In genomic region chr20:43844778-43845614, GRCh38 we compare ENCODE assay signal across 8 cellular contexts.
DNase-seq lines count a peak whose midpoint lies in the region; FAIRE-seq and TF ChIP-seq lines count a peak whose summit lies in the region.

No MANE protein-coding gene starts in this region.

- CTCF ChIA-PET in HEK293T (lab: Yijun Ruan, JAX) = interaction anchor here (0.6 to 1.1 kb wide), 2 partner anchors 159 to 236 kb away, joined by 3 read pairs; no protein-coding TSS in a partner anchor

- H3K9me3 ChIP-seq in adipocyte (ENCODE audit: control insufficient read depth, low read length) = no peaks in the 10 kb centered on the region
- H3K9me3 ChIP-seq in keratinocyte (ENCODE audit: control insufficient read depth, low read depth, low read length) = no peaks in the 10 kb centered on the region

- H2AFZ ChIP-seq in keratinocyte (ENCODE audit: control insufficient read depth, low read length) = no peak overlapping the region

- no peaks in the 10 kb centered on the region for H3K79me2 ChIP-seq in keratinocyte (ENCODE audit: control insufficient read depth, insufficient read depth, low read length)

- POLR2A ChIA-PET in HEK293T (lab: Yijun Ruan, JAX) = no interaction called here

- H3K4me3 ChIP-seq in adipocyte (ENCODE audit: low read length) (no peak overlapping the region), keratinocyte (ENCODE audit: control insufficient read depth in 2 of 3, extremely low read depth in 1 of 3, insufficient read depth in 2 of 3, low read depth in 1 of 3, low read length in 3 of 3) (no peak overlapping the region)

- H4K20me1 ChIP-seq in keratinocyte (ENCODE audit: control insufficient read depth, extremely low read depth, insufficient read depth, low read length) = no peaks in the 10 kb centered on the region

- H3K4me1 ChIP-seq in adipocyte (ENCODE audit: control insufficient read depth, insufficient read depth, low read length) (peaks cover 14% of the 10 kb centered on the region), keratinocyte (ENCODE audit: control insufficient read depth, extremely low read depth, insufficient read depth, low read length) (peaks cover 11% of the 10 kb centered on the region)

- H3K9me1 ChIP-seq in keratinocyte (ENCODE audit: control insufficient read depth, extremely low read depth, insufficient read depth, low read length) = no peaks in the 10 kb centered on the region

- TF ChIP-seq CTCF in keratinocyte (optimal IDR thresholded peaks at IDR 0.05 in 1 of 3, IDR thresholded peaks at IDR 0.05 in 1 of 3, conservative IDR thresholded peaks at IDR 0.05 in 1 of 3; ENCODE audit: extremely low read depth in 1 of 3, insufficient read depth in 2 of 3, low read length in 3 of 3) = peak in 1 of 3 experiments; percentile 48

- H3K36me3 ChIP-seq in adipocyte (ENCODE audit: control insufficient read depth, insufficient read depth, low read length, severe bottlenecking) (no peaks in the 10 kb centered on the region), keratinocyte (ENCODE audit: control insufficient read depth in 2 of 2, extremely low read depth in 1 of 2, insufficient read depth in 2 of 2, low read length in 2 of 2) (no peaks in the 10 kb centered on the region)

- peak; percentile 61 for FAIRE-seq in keratinocyte (lab: Jason Lieb, UNC)

- no peak overlapping the region for H3K4me2 ChIP-seq in keratinocyte (ENCODE audit: control insufficient read depth, extremely low read depth, insufficient read depth, low read depth, low read length)

- H3K27me3 ChIP-seq in adipocyte (replicated peaks; ENCODE audit: control insufficient read depth, insufficient read depth, low read length) (no peaks in the 10 kb centered on the region), keratinocyte (ENCODE audit: control insufficient read depth, extremely low read depth, insufficient read depth, low read length) (no peaks in the 10 kb centered on the region)

- no peak overlapping the region for H3K9ac ChIP-seq in adipocyte (ENCODE audit: low read length)
- no peak overlapping the region for H3K9ac ChIP-seq in keratinocyte (ENCODE audit: control insufficient read depth, extremely low read depth, insufficient read depth, low read length)

- DNase-seq in AG08395 (ENCODE audit: low spot score) (peak; percentile 96), HS-5 (ENCODE audit: low read depth) (peak; percentile 74), adipocyte (ENCODE audit: low read depth) (peak; percentile 81), keratinocyte (ENCODE audit: low read depth, low spot score) (peak; percentile 13), HEK293T (ENCODE audit: extremely low spot score) (no peak), NCI-H2081 treated with DMSO at 0.1 percent for 48 hours (lab: John Stamatoyannopoulos, UW) (no peak), activated gamma-delta T cell (lab: John Stamatoyannopoulos, UW) (no peak), NCI-H2081 (lab: John Stamatoyannopoulos, UW) (no peak)

- dilution Hi-C loops in keratinocyte (cut with MboI; ENCODE audit: extremely low pct_ligation_motif_present, low sequenced_read_pairs) = no loop called here

- no peak overlapping the region for H3K27ac ChIP-seq in keratinocyte (ENCODE audit: control insufficient read depth, insufficient read depth, low read length)

TF ChIP-seq in HEK293T, 16 proteins besides CTCF, POLR2A, EP300 and RAD21:
- TF ChIP-seq SUZ12 (IDR thresholded peaks at IDR 0.05) = no peak
- TF ChIP-seq ELF4 (IDR thresholded peaks at IDR 0.05) = no peak
- no peak for TF ChIP-seq TARDBP (IDR thresholded peaks at IDR 0.05)
- no peak for TF ChIP-seq FOXK2 (IDR thresholded peaks at IDR 0.05)
- no peak for TF ChIP-seq LEF1 (IDR thresholded peaks at IDR 0.05; ENCODE audit: borderline replicate concordance)
- no peak for TF ChIP-seq SP1 (IDR thresholded peaks at IDR 0.05)
- TF ChIP-seq CTBP1 (IDR thresholded peaks at IDR 0.05; ENCODE audit: borderline replicate concordance) = no peak
- TF ChIP-seq ZNF384 (IDR thresholded peaks at IDR 0.05) = no peak
- no peak for TF ChIP-seq L3MBTL2 (conservative IDR thresholded peaks at IDR 0.05)
- no peak for TF ChIP-seq FOXA1 (IDR thresholded peaks at IDR 0.05)
- no peak for TF ChIP-seq PKNOX1 (IDR thresholded peaks at IDR 0.05)
- TF ChIP-seq NFRKB (IDR thresholded peaks at IDR 0.05) = no peak
- TF ChIP-seq FOXM1 (IDR thresholded peaks at IDR 0.05; ENCODE audit: borderline replicate concordance) = no peak
- TF ChIP-seq HDGF (IDR thresholded peaks at IDR 0.05; ENCODE audit: borderline replicate concordance) = no peak
- TF ChIP-seq ARNT (IDR thresholded peaks at IDR 0.05) = no peak
- TF ChIP-seq BHLHE40 (IDR thresholded peaks at IDR 0.05; ENCODE audit: borderline replicate concordance) = no peak

Comparison
In these comparisons a context has a peak if more than half of its experiments do, and no peak if none do; other contexts are left out.
1. DNase-seq: peak in AG08395 (single experiment), HS-5 (single experiment), adipocyte (single experiment) and keratinocyte (single experiment); none in HEK293T (single experiment), NCI-H2081 treated with DMSO at 0.1 percent for 48 hours (single experiment), activated gamma-delta T cell (single experiment) and NCI-H2081 (0 of 2).